ENCODE assay signal across 7 cellular contexts in the genomic region with DNA sequence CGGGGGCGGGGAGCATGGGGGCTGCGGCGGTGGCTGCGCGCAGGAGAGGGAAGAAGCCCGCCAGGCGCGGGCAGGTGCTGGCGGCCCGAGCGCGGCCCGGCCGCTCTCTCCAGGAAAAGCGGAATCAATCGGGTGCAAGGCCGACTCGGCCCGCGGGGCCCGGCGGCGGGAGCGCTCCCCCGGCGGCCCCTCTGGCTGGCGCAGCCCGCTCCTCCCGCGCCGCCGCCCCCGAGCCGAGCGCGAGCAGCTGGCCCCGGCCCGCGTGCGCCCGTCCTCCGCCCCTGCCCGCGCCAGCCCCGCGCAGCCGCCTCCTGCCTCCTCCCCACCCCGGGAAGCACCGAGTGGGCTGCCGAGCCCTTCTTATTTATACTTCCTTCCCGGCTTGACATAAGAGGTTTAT. TPM values are rescaled to one million over a fixed set of nuclear protein-coding genes. Genes with fewer than 3 reads are reported as not detected.
DNase-seq lines count a peak whose midpoint lies in the region; ATAC-seq, FAIRE-seq and TF ChIP-seq lines count a peak whose summit lies in the region.

A gene with protein sequence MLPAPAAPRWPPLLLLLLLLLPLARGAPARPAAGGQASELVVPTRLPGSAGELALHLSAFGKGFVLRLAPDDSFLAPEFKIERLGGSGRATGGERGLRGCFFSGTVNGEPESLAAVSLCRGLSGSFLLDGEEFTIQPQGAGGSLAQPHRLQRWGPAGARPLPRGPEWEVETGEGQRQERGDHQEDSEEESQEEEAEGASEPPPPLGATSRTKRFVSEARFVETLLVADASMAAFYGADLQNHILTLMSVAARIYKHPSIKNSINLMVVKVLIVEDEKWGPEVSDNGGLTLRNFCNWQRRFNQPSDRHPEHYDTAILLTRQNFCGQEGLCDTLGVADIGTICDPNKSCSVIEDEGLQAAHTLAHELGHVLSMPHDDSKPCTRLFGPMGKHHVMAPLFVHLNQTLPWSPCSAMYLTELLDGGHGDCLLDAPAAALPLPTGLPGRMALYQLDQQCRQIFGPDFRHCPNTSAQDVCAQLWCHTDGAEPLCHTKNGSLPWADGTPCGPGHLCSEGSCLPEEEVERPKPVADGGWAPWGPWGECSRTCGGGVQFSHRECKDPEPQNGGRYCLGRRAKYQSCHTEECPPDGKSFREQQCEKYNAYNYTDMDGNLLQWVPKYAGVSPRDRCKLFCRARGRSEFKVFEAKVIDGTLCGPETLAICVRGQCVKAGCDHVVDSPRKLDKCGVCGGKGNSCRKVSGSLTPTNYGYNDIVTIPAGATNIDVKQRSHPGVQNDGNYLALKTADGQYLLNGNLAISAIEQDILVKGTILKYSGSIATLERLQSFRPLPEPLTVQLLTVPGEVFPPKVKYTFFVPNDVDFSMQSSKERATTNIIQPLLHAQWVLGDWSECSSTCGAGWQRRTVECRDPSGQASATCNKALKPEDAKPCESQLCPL (minus strand): TSS at position 339 of the 400 bp plus-strand sequence. CDS start 323 bp downstream, at position 16.

- intact Hi-C loops in kidney (cut with DNase I) = no loop called here

- no peaks in the 10 kb centered on the region for H3K36me3 Mint-ChIP-seq in activated CD4-positive, alpha-beta memory T cell treated with anti-CD3 and anti-CD28 coated beads, Interleukin-2, amount 10 ng/mL, durations not matched to agents 7 days and 5 days (ENCODE audit: low read depth)
- H3K36me3 Mint-ChIP-seq in stimulated activated memory B cell treated with anti-CD40 and anti-IgM and Interleukin-4, amounts not matched to agents 10 μg/mL and 1 μg/mL and 100 μg/mL, for 72 hours = no peaks in the 10 kb centered on the region

- H3K36me3 ChIP-seq in HUES6 (ENCODE audit: control insufficient read depth, insufficient read depth, low read length) = no peaks in the 10 kb centered on the region
- no peaks in the 10 kb centered on the region for H3K36me3 ChIP-seq in iPS DF 6.9 (ENCODE audit: control insufficient read depth, insufficient read depth, low read length)
- H3K36me3 ChIP-seq in kidney (ENCODE audit: control insufficient read depth in 1 of 2, insufficient read depth in 2 of 2, low read length in 2 of 2) = no peaks in the 10 kb centered on the region

- DNase-seq in activated CD4-positive, alpha-beta memory T cell treated with anti-CD3 and anti-CD28 coated beads, Interleukin-2, amount 10 ng/mL, durations not matched to agents 7 days and 5 days = no peak
- DNase-seq in iPS DF 6.9 (ENCODE audit: low read depth, low spot score) = no peak
- no peak for DNase-seq in cerebellar cortex (ENCODE audit: low spot score)
- no peak for DNase-seq in kidney
- DNase-seq in superior temporal gyrus (ENCODE audit: extremely low spot score) = no peak

- H3K27me3 ChIP-seq in HUES6 (ENCODE audit: control insufficient read depth, insufficient read depth, low read length) (peaks cover 68% of the 10 kb centered on the region), iPS DF 6.9 (ENCODE audit: control insufficient read depth, insufficient read depth, low read length) (peaks cover 13% of the 10 kb centered on the region; the same call in 1 of the 2 replicates)

- POLR2A ChIA-PET in activated CD4-positive, alpha-beta memory T cell treated with anti-CD3 and anti-CD28 coated beads, Interleukin-2, amount 10 ng/mL, durations not matched to agents 7 days and 5 days (lab: Charles Lee) = no interaction called here

- H3K27ac ChIP-seq in HUES6 (ENCODE audit: low read depth, low read length) (no peak within 1 kb of the TSS), iPS DF 6.9 (ENCODE audit: low read length) (no peak within 1 kb of the TSS), kidney (ENCODE audit: low read depth in 2 of 2, low read length in 2 of 2) (no peak within 1 kb of the TSS)

- H3K4me1 ChIP-seq in HUES6 (ENCODE audit: control insufficient read depth, insufficient read depth, low read length) (peaks cover 13% of the 10 kb centered on the region), iPS DF 6.9 (ENCODE audit: control insufficient read depth, insufficient read depth, low read length) (peaks cover 1% of the 10 kb centered on the region; the same call in 1 of the 2 replicates), kidney (ENCODE audit: control insufficient read depth in 1 of 2, insufficient read depth in 1 of 2, low read depth in 1 of 2, low read length in 2 of 2) (peaks cover 0 to 8% of the 10 kb centered on the region in 2 donors)

- H3K9ac ChIP-seq in HUES6 (ENCODE audit: low read length) (no peak within 1 kb of the TSS), kidney (ENCODE audit: low read length in 2 of 2) (no peak within 1 kb of the TSS)

- H3K4me1 Mint-ChIP-seq in activated CD4-positive, alpha-beta memory T cell treated with anti-CD3 and anti-CD28 coated beads, Interleukin-2, amount 10 ng/mL, durations not matched to agents 7 days and 5 days = peaks cover 12% of the 10 kb centered on the region
- H3K4me1 Mint-ChIP-seq in stimulated activated memory B cell treated with anti-CD40 and anti-IgM and Interleukin-4, amounts not matched to agents 10 μg/mL and 1 μg/mL and 100 μg/mL, for 72 hours = peaks cover 25% of the 10 kb centered on the region

- peaks cover 55% of the 10 kb centered on the region for H3K27me3 Mint-ChIP-seq in activated CD4-positive, alpha-beta memory T cell treated with anti-CD3 and anti-CD28 coated beads, Interleukin-2, amount 10 ng/mL, durations not matched to agents 7 days and 5 days
- peaks cover 73% of the 10 kb centered on the region for H3K27me3 Mint-ChIP-seq in stimulated activated memory B cell treated with anti-CD40 and anti-IgM and Interleukin-4, amounts not matched to agents 10 μg/mL and 1 μg/mL and 100 μg/mL, for 72 hours

- peak within 1 kb of the TSS; percentile 24 for H3K4me3 Mint-ChIP-seq in activated CD4-positive, alpha-beta memory T cell treated with anti-CD3 and anti-CD28 coated beads, Interleukin-2, amount 10 ng/mL, durations not matched to agents 7 days and 5 days
- H3K4me3 Mint-ChIP-seq in stimulated activated memory B cell treated with anti-CD40 and anti-IgM and Interleukin-4, amounts not matched to agents 10 μg/mL and 1 μg/mL and 100 μg/mL, for 72 hours = peak within 1 kb of the TSS; percentile 68

- no peak for ATAC-seq in stimulated activated memory B cell treated with anti-CD40 and anti-IgM and Interleukin-4, amounts not matched to agents 10 μg/mL and 1 μg/mL and 100 μg/mL, for 72 hours

- H3K9me3 Mint-ChIP-seq in activated CD4-positive, alpha-beta memory T cell treated with anti-CD3 and anti-CD28 coated beads, Interleukin-2, amount 10 ng/mL, durations not matched to agents 7 days and 5 days = no peaks in the 10 kb centered on the region
- no peaks in the 10 kb centered on the region for H3K9me3 Mint-ChIP-seq in stimulated activated memory B cell treated with anti-CD40 and anti-IgM and Interleukin-4, amounts not matched to agents 10 μg/mL and 1 μg/mL and 100 μg/mL, for 72 hours

- H3K4me3 ChIP-seq in HUES6 (ENCODE audit: low read depth, low read length) (peak within 1 kb of the TSS; percentile 66), iPS DF 6.9 (ENCODE audit: low read length) (peak within 1 kb of the TSS; percentile 31; the same call in 1 of the 2 replicates), kidney (ENCODE audit: low read length in 2 of 2) (peak within 1 kb of the TSS in 1 of 2 donors; percentile 29)

- WGBS in iPS DF 6.9 (ENCODE audit: insufficient coverage, insufficient read length) = no CpG with 5 or more reads among the region's 52 CpGs

- no peak for TF ChIP-seq CTCF in kidney (IDR thresholded peaks at IDR 0.05; ENCODE audit: borderline replicate concordance, extremely low read depth, insufficient read depth)

- CTCF ChIA-PET in activated CD4-positive, alpha-beta memory T cell treated with anti-CD3 and anti-CD28 coated beads, Interleukin-2, amount 10 ng/mL, durations not matched to agents 7 days and 5 days (lab: Charles Lee) = interaction anchor here (1.4 kb wide), 1 partner anchor 215 kb away, joined by 4 read pairs; no protein-coding TSS in a partner anchor

- no peak within 1 kb of the TSS for H3K27ac Mint-ChIP-seq in activated CD4-positive, alpha-beta memory T cell treated with anti-CD3 and anti-CD28 coated beads, Interleukin-2, amount 10 ng/mL, durations not matched to agents 7 days and 5 days
- H3K27ac Mint-ChIP-seq in stimulated activated memory B cell treated with anti-CD40 and anti-IgM and Interleukin-4, amounts not matched to agents 10 μg/mL and 1 μg/mL and 100 μg/mL, for 72 hours = no peak within 1 kb of the TSS

- no peaks in the 10 kb centered on the region for H3K9me3 ChIP-seq in HUES6 (ENCODE audit: control insufficient read depth, insufficient read depth, low read depth, low read length)
- H3K9me3 ChIP-seq in iPS DF 6.9 (ENCODE audit: control insufficient read depth, insufficient read depth, low read length) = no peaks in the 10 kb centered on the region
- H3K9me3 ChIP-seq in kidney (ENCODE audit: control insufficient read depth in 1 of 2, low read length in 2 of 2) = no peaks in the 10 kb centered on the region

- FAIRE-seq in kidney (lab: Jason Lieb, UNC) = no peak

RNA-seq across cellular contexts. Expression of the gene that starts here (rescaled TPM):
- not detected for total RNA-seq in activated CD4-positive, alpha-beta memory T cell treated with anti-CD3 and anti-CD28 coated beads, Interleukin-2, amount 10 ng/mL, durations not matched to agents 7 days and 5 days
- 1.2 TPM for total RNA-seq in kidney
- polyA plus RNA-seq in kidney (ENCODE audit: insufficient read depth, low read depth, low replicate concordance) = 1.6 TPM
